In the genomic region with DNA sequence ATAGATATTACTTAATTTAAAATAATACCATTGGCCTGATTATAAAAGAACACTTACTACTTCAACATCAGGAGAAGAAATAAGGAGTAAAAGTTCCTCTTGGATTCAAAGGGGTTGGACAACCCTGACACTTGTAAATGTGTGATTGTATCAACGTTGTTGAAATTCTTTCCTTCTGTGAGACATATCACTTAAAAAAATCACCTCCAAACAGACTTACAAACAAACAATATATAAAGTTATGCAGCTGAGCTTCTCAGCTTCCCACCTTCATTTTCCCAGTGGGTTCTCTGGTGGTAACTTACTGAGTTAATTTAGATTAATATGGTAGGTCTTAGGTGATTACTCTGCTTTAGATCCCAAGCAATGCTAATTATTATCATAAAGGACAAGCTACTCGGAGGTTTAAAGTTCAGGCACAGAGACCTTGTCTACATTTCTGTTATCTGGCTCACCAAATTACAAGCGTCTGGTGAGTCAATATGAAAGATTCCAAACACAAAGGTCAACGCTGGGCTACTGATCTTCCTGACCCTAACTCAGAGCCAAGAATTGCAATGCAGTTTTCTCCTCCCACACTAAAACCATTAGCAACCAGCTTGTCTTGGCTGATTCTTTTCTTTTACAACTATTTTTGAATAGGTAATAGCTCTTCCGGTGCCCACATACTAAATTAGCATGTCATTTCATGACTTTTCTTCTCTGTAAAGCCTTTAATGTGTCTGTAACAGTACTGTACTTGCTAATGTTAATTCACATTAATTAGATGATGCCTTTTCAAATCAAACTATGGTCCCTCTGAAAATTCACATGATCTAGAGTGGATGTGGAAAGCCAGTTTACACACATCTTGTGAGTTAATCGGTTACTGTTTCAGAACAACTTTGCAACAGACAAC, we compare ENCODE assay signal across 11 cellular contexts.
A peak's percentile ranks its signal among the peaks of the same experiment; 100 is the strongest.
DNase-seq lines count a peak whose midpoint lies in the region; ATAC-seq and FAIRE-seq lines count a peak whose summit lies in the region.
"Had no signal": no experiment of that assay in that cellular context is flagged by ENCODE, and none has a peak within 500 bp of the region (broad histone marks: within the 10 kb centered on the region; RNA-seq: fewer than 3 reads in every experiment).

No MANE protein-coding gene starts in this region.

- DNase-seq in HTR-8/SVneo (ENCODE audit: insufficient read length, low spot score) = peak; percentile 1
- DNase-seq in amniotic epithelial cell (ENCODE audit: low read depth) = peak; percentile 91
- peak; percentile 75 for DNase-seq in kidney glomerular epithelial cell (lab: John Stamatoyannopoulos, UW)
- DNase-seq in stromal cell of bone marrow (ENCODE audit: low read depth) = peak; percentile 66
- no peak for DNase-seq in DMS 273 (lab: John Stamatoyannopoulos, UW; ENCODE audit: unreplicated experiment)
- DNase-seq in NCI-H1092 (lab: John Stamatoyannopoulos, UW) = no peak
- DNase-seq: activated CD8-positive, alpha-beta memory T cell treated with anti-CD3 and anti-CD28 coated beads, Interleukin-2, amount 50 U/mL, for 48 hours; central memory CD4-positive, alpha-beta T cell; NCI-H510A; stimulated activated CD4-positive, alpha-beta T cell treated with anti-CD3 and anti-CD28 coated beads, Interleukin-4, amount 100 ng/mL, for 1 hour had no signal

- ATAC-seq in HG03354 (IDR thresholded peaks at IDR 0.05; ENCODE audit: poor library complexity, severe bottlenecking, unreplicated experiment) = no peak

- FAIRE-seq in HTR-8/SVneo (lab: Jason Lieb, UNC) = no peak

Comparison
In these comparisons a context has a peak if more than half of its experiments do, and no peak if none do; other contexts are left out.
1. DNase-seq: peak in HTR-8/SVneo (single experiment), amniotic epithelial cell (single experiment), kidney glomerular epithelial cell (single experiment) and stromal cell of bone marrow (single experiment); none in DMS 273 (single experiment) and NCI-H1092 (single experiment).